In the genomic region with DNA sequence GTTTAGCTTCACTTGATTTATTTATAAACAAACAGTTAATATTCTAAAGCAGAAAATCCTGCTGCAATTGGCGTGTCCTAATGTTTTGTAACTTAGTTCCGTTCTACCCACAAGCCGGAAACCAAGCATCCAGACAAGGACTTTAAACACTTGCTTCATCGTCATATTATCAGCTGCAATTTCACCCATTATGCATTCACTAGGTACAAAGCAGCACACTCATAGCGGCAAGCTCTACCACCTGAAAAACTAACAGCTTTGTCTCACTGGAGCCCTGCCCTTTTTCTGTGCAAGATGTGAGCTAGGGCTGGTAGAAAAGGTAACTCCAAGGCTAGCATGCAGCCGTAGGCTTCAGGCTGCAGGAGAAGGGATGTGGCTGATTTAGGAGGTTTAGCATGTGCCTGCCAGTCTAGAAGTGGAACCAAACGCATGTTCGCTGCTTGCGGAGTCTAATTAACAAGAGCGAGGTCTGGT, we compare ENCODE assay signal across 1 cellular context.
TF ChIP-seq lines count a peak whose summit lies in the region.

No MANE protein-coding gene starts in this region.

TF ChIP-seq in HepG2, 621 proteins besides CTCF, POLR2A, EP300 and RAD21 (continues in another document):
- TF ChIP-seq ZFX (CRISPR knock-in tag; IDR thresholded peaks at IDR 0.05; ENCODE audit: low read depth), result no peak
- no peak for TF ChIP-seq ZNF253 (CRISPR knock-in tag; IDR thresholded peaks at IDR 0.05; ENCODE audit: borderline replicate concordance)
- TF ChIP-seq ZNF432 (CRISPR knock-in tag; IDR thresholded peaks at IDR 0.05; ENCODE audit: borderline replicate concordance), result no peak
- peak; percentile 32; the same call in 1 of the 2 replicates for TF ChIP-seq MED1 (CRISPR knock-in tag; IDR thresholded peaks at IDR 0.05)
- TF ChIP-seq, protein P1, sequence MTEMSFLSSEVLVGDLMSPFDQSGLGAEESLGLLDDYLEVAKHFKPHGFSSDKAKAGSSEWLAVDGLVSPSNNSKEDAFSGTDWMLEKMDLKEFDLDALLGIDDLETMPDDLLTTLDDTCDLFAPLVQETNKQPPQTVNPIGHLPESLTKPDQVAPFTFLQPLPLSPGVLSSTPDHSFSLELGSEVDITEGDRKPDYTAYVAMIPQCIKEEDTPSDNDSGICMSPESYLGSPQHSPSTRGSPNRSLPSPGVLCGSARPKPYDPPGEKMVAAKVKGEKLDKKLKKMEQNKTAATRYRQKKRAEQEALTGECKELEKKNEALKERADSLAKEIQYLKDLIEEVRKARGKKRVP (CRISPR knock-in tag; IDR thresholded peaks at IDR 0.05), result no peak
- TF ChIP-seq, protein P2, sequence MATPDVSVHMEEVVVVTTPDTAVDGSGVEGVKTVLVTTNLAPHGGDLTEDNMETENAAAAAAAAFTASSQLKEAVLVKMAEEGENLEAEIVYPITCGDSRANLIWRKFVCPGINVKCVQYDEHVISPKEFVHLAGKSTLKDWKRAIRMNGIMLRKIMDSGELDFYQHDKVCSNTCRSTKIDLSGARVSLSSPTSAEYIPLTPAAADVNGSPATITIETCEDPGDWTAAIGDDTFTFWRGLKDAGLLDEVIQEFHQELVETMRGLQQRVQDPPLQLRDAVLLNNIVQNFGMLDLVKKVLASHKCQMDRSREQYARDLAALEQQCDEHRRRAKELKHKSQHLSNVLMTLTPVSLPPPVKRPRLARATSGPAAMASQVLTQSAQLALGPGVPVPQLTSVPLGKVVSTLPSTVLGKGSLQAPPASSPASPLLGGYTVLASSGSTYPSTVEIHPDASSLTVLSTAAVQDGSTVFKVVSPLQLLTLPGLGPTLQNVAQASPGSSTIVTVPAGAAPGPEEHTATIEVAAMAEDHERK (CRISPR knock-in tag; IDR thresholded peaks at IDR 0.05; ENCODE audit: low read depth), result no peak
- TF ChIP-seq, protein P3, sequence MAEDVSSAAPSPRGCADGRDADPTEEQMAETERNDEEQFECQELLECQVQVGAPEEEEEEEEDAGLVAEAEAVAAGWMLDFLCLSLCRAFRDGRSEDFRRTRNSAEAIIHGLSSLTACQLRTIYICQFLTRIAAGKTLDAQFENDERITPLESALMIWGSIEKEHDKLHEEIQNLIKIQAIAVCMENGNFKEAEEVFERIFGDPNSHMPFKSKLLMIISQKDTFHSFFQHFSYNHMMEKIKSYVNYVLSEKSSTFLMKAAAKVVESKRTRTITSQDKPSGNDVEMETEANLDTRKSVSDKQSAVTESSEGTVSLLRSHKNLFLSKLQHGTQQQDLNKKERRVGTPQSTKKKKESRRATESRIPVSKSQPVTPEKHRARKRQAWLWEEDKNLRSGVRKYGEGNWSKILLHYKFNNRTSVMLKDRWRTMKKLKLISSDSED (CRISPR knock-in tag; IDR thresholded peaks at IDR 0.05), result no peak
- TF ChIP-seq HOXA3 (CRISPR knock-in tag; IDR thresholded peaks at IDR 0.05), result peak; percentile 17; the same call in 1 of the 2 replicates
- no peak for TF ChIP-seq ZNF557 (CRISPR knock-in tag; IDR thresholded peaks at IDR 0.05)
- TF ChIP-seq GABPA (IDR thresholded peaks at IDR 0.05; ENCODE audit: low read depth, low read length), result no peak
- 0 out of 2 replicates have a peak, but pooled peaks have one; percentile 8 for TF ChIP-seq GABPA (CRISPR knock-in tag; IDR thresholded peaks at IDR 0.05; ENCODE audit: low read depth)
- TF ChIP-seq, protein P4, sequence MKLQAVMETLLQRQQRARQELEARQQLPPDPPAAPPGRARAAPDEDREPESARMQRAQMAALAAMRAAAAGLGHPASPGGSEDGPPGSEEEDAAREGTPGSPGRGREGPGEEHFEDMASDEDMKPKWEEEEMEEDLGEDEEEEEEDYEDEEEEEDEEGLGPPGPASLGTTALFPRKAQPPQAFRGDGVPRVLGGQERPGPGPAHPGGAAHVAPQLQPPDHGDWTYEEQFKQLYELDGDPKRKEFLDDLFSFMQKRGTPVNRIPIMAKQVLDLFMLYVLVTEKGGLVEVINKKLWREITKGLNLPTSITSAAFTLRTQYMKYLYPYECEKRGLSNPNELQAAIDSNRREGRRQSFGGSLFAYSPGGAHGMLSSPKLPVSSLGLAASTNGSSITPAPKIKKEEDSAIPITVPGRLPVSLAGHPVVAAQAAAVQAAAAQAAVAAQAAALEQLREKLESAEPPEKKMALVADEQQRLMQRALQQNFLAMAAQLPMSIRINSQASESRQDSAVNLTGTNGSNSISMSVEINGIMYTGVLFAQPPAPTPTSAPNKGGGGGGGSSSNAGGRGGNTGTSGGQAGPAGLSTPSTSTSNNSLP (IDR thresholded peaks at IDR 0.05; ENCODE audit: low read depth, low read length), result 0 out of 2 replicates have a peak, but pooled peaks have one; percentile 37
- no peak for TF ChIP-seq CENPT (CRISPR knock-in tag; IDR thresholded peaks at IDR 0.05; ENCODE audit: low read depth)
- TF ChIP-seq, protein P5, sequence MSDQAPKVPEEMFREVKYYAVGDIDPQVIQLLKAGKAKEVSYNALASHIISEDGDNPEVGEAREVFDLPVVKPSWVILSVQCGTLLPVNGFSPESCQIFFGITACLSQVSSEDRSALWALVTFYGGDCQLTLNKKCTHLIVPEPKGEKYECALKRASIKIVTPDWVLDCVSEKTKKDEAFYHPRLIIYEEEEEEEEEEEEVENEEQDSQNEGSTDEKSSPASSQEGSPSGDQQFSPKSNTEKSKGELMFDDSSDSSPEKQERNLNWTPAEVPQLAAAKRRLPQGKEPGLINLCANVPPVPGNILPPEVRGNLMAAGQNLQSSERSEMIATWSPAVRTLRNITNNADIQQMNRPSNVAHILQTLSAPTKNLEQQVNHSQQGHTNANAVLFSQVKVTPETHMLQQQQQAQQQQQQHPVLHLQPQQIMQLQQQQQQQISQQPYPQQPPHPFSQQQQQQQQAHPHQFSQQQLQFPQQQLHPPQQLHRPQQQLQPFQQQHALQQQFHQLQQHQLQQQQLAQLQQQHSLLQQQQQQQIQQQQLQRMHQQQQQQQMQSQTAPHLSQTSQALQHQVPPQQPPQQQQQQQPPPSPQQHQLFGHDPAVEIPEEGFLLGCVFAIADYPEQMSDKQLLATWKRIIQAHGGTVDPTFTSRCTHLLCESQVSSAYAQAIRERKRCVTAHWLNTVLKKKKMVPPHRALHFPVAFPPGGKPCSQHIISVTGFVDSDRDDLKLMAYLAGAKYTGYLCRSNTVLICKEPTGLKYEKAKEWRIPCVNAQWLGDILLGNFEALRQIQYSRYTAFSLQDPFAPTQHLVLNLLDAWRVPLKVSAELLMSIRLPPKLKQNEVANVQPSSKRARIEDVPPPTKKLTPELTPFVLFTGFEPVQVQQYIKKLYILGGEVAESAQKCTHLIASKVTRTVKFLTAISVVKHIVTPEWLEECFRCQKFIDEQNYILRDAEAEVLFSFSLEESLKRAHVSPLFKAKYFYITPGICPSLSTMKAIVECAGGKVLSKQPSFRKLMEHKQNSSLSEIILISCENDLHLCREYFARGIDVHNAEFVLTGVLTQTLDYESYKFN (CRISPR knock-in tag; conservative IDR thresholded peaks at IDR 0.05), result peak; percentile 44; the same call in 1 of the 2 replicates
- TF ChIP-seq, protein P6, sequence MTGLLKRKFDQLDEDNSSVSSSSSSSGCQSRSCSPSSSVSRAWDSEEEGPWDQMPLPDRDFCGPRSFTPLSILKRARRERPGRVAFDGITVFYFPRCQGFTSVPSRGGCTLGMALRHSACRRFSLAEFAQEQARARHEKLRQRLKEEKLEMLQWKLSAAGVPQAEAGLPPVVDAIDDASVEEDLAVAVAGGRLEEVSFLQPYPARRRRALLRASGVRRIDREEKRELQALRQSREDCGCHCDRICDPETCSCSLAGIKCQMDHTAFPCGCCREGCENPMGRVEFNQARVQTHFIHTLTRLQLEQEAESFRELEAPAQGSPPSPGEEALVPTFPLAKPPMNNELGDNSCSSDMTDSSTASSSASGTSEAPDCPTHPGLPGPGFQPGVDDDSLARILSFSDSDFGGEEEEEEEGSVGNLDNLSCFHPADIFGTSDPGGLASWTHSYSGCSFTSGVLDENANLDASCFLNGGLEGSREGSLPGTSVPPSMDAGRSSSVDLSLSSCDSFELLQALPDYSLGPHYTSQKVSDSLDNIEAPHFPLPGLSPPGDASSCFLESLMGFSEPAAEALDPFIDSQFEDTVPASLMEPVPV (CRISPR knock-in tag; IDR thresholded peaks at IDR 0.05), result no peak
- no peak for TF ChIP-seq SALL2 (CRISPR knock-in tag; IDR thresholded peaks at IDR 0.05)
- no peak for TF ChIP-seq SOX13 (IDR thresholded peaks at IDR 0.05)
- peak in 1 of 2 experiments; percentile 55; a peak in 2 of 4 replicates for TF ChIP-seq SOX13 (CRISPR knock-in tag; conservative IDR thresholded peaks at IDR 0.05 in 1 of 2, IDR thresholded peaks at IDR 0.05 in 1 of 2)
- TF ChIP-seq, protein P7, sequence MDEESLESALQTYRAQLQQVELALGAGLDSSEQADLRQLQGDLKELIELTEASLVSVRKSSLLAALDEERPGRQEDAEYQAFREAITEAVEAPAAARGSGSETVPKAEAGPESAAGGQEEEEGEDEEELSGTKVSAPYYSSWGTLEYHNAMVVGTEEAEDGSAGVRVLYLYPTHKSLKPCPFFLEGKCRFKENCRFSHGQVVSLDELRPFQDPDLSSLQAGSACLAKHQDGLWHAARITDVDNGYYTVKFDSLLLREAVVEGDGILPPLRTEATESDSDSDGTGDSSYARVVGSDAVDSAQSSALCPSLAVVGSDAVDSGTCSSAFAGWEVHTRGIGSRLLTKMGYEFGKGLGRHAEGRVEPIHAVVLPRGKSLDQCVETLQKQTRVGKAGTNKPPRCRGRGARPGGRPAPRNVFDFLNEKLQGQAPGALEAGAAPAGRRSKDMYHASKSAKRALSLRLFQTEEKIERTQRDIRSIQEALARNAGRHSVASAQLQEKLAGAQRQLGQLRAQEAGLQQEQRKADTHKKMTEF (CRISPR knock-in tag; IDR thresholded peaks at IDR 0.05), result 0 out of 2 replicates have a peak, but pooled peaks have one; percentile 26
- TF ChIP-seq, protein P8, sequence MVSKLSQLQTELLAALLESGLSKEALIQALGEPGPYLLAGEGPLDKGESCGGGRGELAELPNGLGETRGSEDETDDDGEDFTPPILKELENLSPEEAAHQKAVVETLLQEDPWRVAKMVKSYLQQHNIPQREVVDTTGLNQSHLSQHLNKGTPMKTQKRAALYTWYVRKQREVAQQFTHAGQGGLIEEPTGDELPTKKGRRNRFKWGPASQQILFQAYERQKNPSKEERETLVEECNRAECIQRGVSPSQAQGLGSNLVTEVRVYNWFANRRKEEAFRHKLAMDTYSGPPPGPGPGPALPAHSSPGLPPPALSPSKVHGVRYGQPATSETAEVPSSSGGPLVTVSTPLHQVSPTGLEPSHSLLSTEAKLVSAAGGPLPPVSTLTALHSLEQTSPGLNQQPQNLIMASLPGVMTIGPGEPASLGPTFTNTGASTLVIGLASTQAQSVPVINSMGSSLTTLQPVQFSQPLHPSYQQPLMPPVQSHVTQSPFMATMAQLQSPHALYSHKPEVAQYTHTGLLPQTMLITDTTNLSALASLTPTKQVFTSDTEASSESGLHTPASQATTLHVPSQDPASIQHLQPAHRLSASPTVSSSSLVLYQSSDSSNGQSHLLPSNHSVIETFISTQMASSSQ (IDR thresholded peaks at IDR 0.05; ENCODE audit: low read depth), result no peak
- TF ChIP-seq, protein P8 (CRISPR knock-in tag; IDR thresholded peaks at IDR 0.05; ENCODE audit: borderline replicate concordance), result no peak
- peak; percentile 31 for TF ChIP-seq MED8 (CRISPR knock-in tag; IDR thresholded peaks at IDR 0.05; ENCODE audit: insufficient replicate concordance)
- no peak for TF ChIP-seq ARNTL (CRISPR knock-in tag; IDR thresholded peaks at IDR 0.05)
- TF ChIP-seq, protein P9, sequence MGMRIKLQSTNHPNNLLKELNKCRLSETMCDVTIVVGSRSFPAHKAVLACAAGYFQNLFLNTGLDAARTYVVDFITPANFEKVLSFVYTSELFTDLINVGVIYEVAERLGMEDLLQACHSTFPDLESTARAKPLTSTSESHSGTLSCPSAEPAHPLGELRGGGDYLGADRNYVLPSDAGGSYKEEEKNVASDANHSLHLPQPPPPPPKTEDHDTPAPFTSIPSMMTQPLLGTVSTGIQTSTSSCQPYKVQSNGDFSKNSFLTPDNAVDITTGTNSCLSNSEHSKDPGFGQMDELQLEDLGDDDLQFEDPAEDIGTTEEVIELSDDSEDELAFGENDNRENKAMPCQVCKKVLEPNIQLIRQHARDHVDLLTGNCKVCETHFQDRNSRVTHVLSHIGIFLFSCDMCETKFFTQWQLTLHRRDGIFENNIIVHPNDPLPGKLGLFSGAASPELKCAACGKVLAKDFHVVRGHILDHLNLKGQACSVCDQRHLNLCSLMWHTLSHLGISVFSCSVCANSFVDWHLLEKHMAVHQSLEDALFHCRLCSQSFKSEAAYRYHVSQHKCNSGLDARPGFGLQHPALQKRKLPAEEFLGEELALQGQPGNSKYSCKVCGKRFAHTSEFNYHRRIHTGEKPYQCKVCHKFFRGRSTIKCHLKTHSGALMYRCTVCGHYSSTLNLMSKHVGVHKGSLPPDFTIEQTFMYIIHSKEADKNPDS (CRISPR knock-in tag; IDR thresholded peaks at IDR 0.05), result no peak
- no peak for TF ChIP-seq ZNF619 (CRISPR knock-in tag; IDR thresholded peaks at IDR 0.05)
- no peak for TF ChIP-seq HNRNPL (IDR thresholded peaks at IDR 0.05; ENCODE audit: low read depth, low read length)
- TF ChIP-seq CAMTA2 (CRISPR knock-in tag; IDR thresholded peaks at IDR 0.05; ENCODE audit: borderline replicate concordance), result no peak
- no peak for TF ChIP-seq MXD4 (CRISPR knock-in tag; IDR thresholded peaks at IDR 0.05)
- no peak for TF ChIP-seq ZNF550 (CRISPR knock-in tag; IDR thresholded peaks at IDR 0.05; ENCODE audit: borderline replicate concordance)
- TF ChIP-seq, protein P10, sequence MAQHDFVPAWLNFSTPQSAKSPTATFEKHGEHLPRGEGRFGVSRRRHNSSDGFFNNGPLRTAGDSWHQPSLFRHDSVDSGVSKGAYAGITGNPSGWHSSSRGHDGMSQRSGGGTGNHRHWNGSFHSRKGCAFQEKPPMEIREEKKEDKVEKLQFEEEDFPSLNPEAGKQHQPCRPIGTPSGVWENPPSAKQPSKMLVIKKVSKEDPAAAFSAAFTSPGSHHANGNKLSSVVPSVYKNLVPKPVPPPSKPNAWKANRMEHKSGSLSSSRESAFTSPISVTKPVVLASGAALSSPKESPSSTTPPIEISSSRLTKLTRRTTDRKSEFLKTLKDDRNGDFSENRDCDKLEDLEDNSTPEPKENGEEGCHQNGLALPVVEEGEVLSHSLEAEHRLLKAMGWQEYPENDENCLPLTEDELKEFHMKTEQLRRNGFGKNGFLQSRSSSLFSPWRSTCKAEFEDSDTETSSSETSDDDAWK (CRISPR knock-in tag; IDR thresholded peaks at IDR 0.05), result no peak
- TF ChIP-seq FOXA1 (IDR thresholded peaks at IDR 0.05), result no peak
- TF ChIP-seq FOXA1 (CRISPR knock-in tag; IDR thresholded peaks at IDR 0.05), result no peak
